ENCODE assay signal across 8 cellular contexts in the genomic region with DNA sequence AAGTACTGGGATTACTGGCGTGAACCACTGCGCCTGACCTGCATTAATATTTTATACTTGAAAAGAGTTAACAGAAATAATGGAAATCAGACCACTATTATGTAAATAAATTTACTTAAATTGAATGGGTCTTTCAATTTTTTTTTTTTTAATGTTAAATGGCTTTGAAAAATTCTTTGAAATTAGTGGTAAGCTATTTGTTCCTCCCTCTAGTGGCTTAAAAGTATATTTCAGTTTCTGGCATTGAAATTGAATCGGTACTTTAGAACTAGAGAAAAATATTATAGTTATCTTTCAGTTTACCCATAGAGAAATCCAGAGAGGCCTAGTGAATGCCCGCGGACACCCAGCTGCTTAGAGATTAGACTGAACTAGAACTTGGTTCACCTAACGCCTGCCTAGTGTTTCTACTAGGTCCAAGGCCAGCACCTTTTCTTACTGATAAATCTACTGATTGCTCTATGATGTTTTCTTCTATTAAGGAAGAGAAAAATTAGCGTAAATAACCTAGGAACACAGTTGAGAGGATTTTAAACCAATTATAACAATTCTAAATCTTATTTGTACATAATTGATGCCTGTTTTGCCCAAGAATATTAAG.
DNase-seq lines count a peak whose midpoint lies in the region; ATAC-seq and TF ChIP-seq lines count a peak whose summit lies in the region.

No MANE protein-coding gene starts in this region.

- H3K9me3 Mint-ChIP-seq in brain = peaks cover 4 to 12% (median 11%) of the 10 kb centered on the region in 5 experiments

- H2AFZ ChIP-seq in neural cell (ENCODE audit: low read depth, low read length) = no peak overlapping the region

- no peaks in the 10 kb centered on the region for H3K27me3 Mint-ChIP-seq in brain

- no peak overlapping the region for H3K27ac ChIP-seq in neural cell (ENCODE audit: low read length)

- H3K4me1 Mint-ChIP-seq in brain = no peaks in the 10 kb centered on the region

- H3F3A ChIP-seq in neural cell (ENCODE audit: insufficient read depth, low read length, poor library complexity, severe bottlenecking) = no peaks in the 10 kb centered on the region

- no peaks in the 10 kb centered on the region for H3K9me2 ChIP-seq in neural cell (ENCODE audit: insufficient read depth, low read length)

- H3K36me3 ChIP-seq in neural cell (ENCODE audit: insufficient read depth, low read length) = peaks cover 6% of the 10 kb centered on the region

- DNase-seq in EL (peak; percentile 31), Kasumi-1 (lab: John Stamatoyannopoulos, UW) (peak; percentile 59 to 81), D341Med (ENCODE audit: low spot score) (no peak)

- peak; percentile 62 to 70 for TF ChIP-seq CTCF in brain (conservative IDR thresholded peaks at IDR 0.05)
- TF ChIP-seq CTCF in neural cell (IDR thresholded peaks at IDR 0.05; ENCODE audit: poor library complexity, severe bottlenecking) = peak; percentile 58

- H3K9ac ChIP-seq in neural cell (ENCODE audit: low read length) = no peak overlapping the region

- H3K27ac Mint-ChIP-seq in brain = no peak overlapping the region

- H3K36me3 Mint-ChIP-seq in brain = peaks cover 61% of the 10 kb centered on the region

- no peak overlapping the region for H3K4me2 ChIP-seq in neural cell (ENCODE audit: low read length)

- TF ChIP-seq RAD21 in neural cell (conservative IDR thresholded peaks at IDR 0.05) = no peak

- no peaks in the 10 kb centered on the region for H4K20me1 ChIP-seq in neural cell (ENCODE audit: insufficient read depth)

- no peak overlapping the region for H3K4me3 ChIP-seq in neural cell (ENCODE audit: low read length)

- peaks cover 4% of the 10 kb centered on the region for H3K9me3 ChIP-seq in neural cell (ENCODE audit: low read length)

- no peaks in the 10 kb centered on the region for H3K27me3 ChIP-seq in neural cell (ENCODE audit: insufficient read depth, low read depth, low read length)

- no peak overlapping the region for H3K4me3 Mint-ChIP-seq in brain

- ATAC-seq in GM21529 (IDR thresholded peaks at IDR 0.05; ENCODE audit: unreplicated experiment) = no peak
- no peak for ATAC-seq in HG02840 (IDR thresholded peaks at IDR 0.05; ENCODE audit: low FRiP score, unreplicated experiment)
- ATAC-seq in HG03354 (IDR thresholded peaks at IDR 0.05; ENCODE audit: poor library complexity, severe bottlenecking, unreplicated experiment) = no peak

- TF ChIP-seq EP300 in neural cell (conservative IDR thresholded peaks at IDR 0.05; ENCODE audit: poor library complexity, severe bottlenecking) = no peak

- no peaks in the 10 kb centered on the region for H3K79me2 ChIP-seq in neural cell (replicated peaks; ENCODE audit: insufficient read depth, low read length)

TF ChIP-seq in neural cell, 6 proteins besides CTCF, POLR2A, EP300 and RAD21:
- TF ChIP-seq TAF1 (IDR thresholded peaks at IDR 0.05; ENCODE audit: low read depth) (no peak), EZH2 (IDR thresholded peaks at IDR 0.05; ENCODE audit: borderline replicate concordance, insufficient read depth, low read length, poor library complexity, severe bottlenecking) (no peak), POLR2AphosphoS5 (IDR thresholded peaks at IDR 0.05) (no peak), SMC3 (conservative IDR thresholded peaks at IDR 0.05; ENCODE audit: poor library complexity) (peak; percentile 54), REST (IDR thresholded peaks at IDR 0.05; ENCODE audit: borderline replicate concordance) (no peak), MXI1 (conservative IDR thresholded peaks at IDR 0.05; ENCODE audit: poor library complexity, severe bottlenecking) (no peak)
